In genomic region chr1:186142159-186142558, GRCh38 we compare ENCODE assay signal across 36 cellular contexts.
"Had no signal": no experiment of that assay in that cellular context is flagged by ENCODE, and none has a peak within 500 bp of the region (broad histone marks: within the 10 kb centered on the region; RNA-seq: fewer than 3 reads in every experiment).

No MANE protein-coding gene starts in this region.

- DNase-seq: MG63, MM.1S, MV-4-11, NCI-H1048, NCI-H1092, NCI-H1092 treated with DMSO at 0.1 percent for 48 hours, NCI-H1105, NCI-H1105 treated with DMSO at 0.1 percent for 48 hours, NCI-H1417, NCI-H1417 treated with DMSO at 0.1 percent for 48 hours, NCI-H1436, NCI-H1436 treated with DMSO at 0.1 percent for 48 hours, NCI-H146, NCI-H1694, NCI-H1694 treated with DMSO at 0.1 percent for 48 hours, NCI-H187, NCI-H187 treated with DMSO at 0.1 percent for 48 hours, NCI-H1930, NCI-H2029, NCI-H2029 treated with DMSO at 0.1 percent for 48 hours, NCI-H2081, NCI-H2081 treated with DMSO at 0.1 percent for 48 hours, NCI-H2107, NCI-H2171, NCI-H2171 treated with DMSO at 0.1 percent for 48 hours, NCI-H2227 treated with DMSO at 0.1 percent for 48 hours, NCI-H226, NCI-H345, NCI-H446, NCI-H446 treated with DMSO at 0.1 percent for 48 hours, NCI-H510A, NCI-H510A treated with DMSO at 0.1 percent for 48 hours, NCI-H524, NCI-H524 treated with DMSO at 0.1 percent for 48 hours, NCI-H526, NCI-H526 treated with DMSO at 0.1 percent for 48 hours had no signal

- H3K27me3 ChIP-seq: MG63 had no signal

- H3K4me3 ChIP-seq: MG63 had no signal

- H3K36me3 ChIP-seq: MG63 had no signal

- H3K9me3 ChIP-seq: MG63 had no signal
